In the genomic region with DNA sequence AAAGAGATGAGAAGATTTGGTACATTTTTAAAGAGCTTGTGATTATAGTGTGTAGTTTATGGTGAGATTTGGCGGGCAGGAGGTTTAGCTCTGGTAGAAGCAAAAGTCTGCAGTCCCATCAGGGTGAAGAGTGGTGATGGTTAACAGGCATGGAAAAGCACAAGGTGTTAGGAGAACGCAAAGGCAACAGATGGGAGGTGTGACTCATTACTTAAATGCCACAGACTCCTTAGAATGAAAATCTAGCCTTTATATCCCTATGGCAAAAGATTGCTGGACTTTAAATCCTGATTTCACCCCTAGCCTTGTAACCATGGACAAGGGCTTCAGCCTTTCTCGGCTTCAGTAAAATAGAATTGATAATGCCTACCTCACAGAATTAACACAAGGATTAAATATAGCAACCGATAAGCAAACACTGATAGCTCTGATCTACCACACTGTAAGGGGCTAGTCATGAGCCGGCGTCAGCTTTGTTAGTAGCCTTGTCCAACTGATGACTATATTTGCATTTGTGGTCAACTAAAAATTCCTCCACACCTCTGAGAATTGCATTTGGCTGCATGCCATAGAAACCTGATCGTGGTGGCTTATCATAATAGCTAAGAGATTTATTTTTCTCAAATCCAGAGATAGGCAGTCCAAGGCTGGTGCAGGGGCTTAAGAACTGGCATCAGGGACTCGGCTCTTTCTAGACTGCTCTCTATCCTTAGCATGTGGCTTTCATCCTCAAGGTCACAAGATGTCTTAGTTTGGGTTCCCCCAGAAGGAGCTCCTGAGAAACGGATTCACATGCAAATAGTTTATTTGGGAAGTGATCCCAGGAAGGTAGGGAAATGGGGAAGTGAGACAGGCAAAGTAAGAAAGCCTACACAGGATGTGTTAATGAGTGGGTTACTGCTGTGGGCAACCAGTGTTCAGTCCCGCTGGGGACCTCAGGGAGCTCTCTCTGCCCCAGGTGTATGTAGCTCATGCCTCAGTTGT, we compare ENCODE assay signal across 8 cellular contexts. TPM values are rescaled to one million over a fixed set of nuclear protein-coding genes. Genes with fewer than 3 reads are reported as not detected.
DNase-seq lines count a peak whose midpoint lies in the region; ATAC-seq and TF ChIP-seq lines count a peak whose summit lies in the region.

No MANE protein-coding gene starts in this region.

- TF ChIP-seq POLR2A in Peyer's patch (IDR thresholded peaks at IDR 0.05) (no peak), sigmoid colon (IDR thresholded peaks at IDR 0.05) (no peak)

- H3K9me2 ChIP-seq in SK-N-SH, result no peaks in the 10 kb centered on the region

- H3K4me2 ChIP-seq in SK-N-SH, result no peak overlapping the region

- CTCF ChIA-PET in SK-N-SH (lab: Yijun Ruan, JAX), result interaction anchor here (0.6 to 4.6 kb wide), 6 partner anchors 14 to 367 kb away, joined by 3 to 29 read pairs (median 4); no protein-coding TSS in a partner anchor

- TF ChIP-seq CTCF in choroid plexus epithelial cell (conservative IDR thresholded peaks at IDR 0.05; ENCODE audit: low read depth, low read length) (no peak), SK-N-SH (IDR thresholded peaks at IDR 0.05) (no peak), Peyer's patch (IDR thresholded peaks at IDR 0.05) (no peak), sigmoid colon (IDR thresholded peaks at IDR 0.05) (no peak)

- H3K4me1 ChIP-seq in SK-N-SH (ENCODE audit: control insufficient read depth in 1 of 2, insufficient read depth in 2 of 2, low read depth in 1 of 2, low read length in 1 of 2), result no peaks in the 10 kb centered on the region; a peak in 1 of 4 replicates
- peaks cover 0 to 15% (median 0%) of the 10 kb centered on the region in 4 donors for H3K4me1 ChIP-seq in Peyer's patch
- H3K4me1 ChIP-seq in sigmoid colon, result peaks cover 0 to 7% (median 0%) of the 10 kb centered on the region in 4 donors

- H3K4me3 ChIP-seq in choroid plexus epithelial cell (ENCODE audit: low read depth, low read length), result no peak overlapping the region
- no peak overlapping the region for H3K4me3 ChIP-seq in SK-N-SH (ENCODE audit: low read depth in 2 of 2, low read length in 1 of 2)
- no peak overlapping the region for H3K4me3 ChIP-seq in Peyer's patch
- H3K4me3 ChIP-seq in sigmoid colon, result no peak overlapping the region

- H3K9ac ChIP-seq in SK-N-SH, result no peak overlapping the region

- DNase-seq in LHCN-M2 (ENCODE audit: low read depth) (peak; percentile 80), choroid plexus epithelial cell (ENCODE audit: low read depth) (peak; percentile 76), SK-N-SH (no peak), Peyer's patch (no peak), SIG-M5 treated with dmso at 0.1 percent for 504 hours (lab: John Stamatoyannopoulos, UW; ENCODE audit: unreplicated experiment) (no peak), sigmoid colon (no peak)

- no peak for TF ChIP-seq RAD21 in SK-N-SH (IDR thresholded peaks at IDR 0.05; ENCODE audit: low read length)

- H3K36me3 ChIP-seq in SK-N-SH (replicated peaks in 1 of 2; ENCODE audit: control insufficient read depth in 1 of 2, insufficient read depth in 2 of 2, low read length in 1 of 2) (peaks cover 16 to 21% of the 10 kb centered on the region in 2 experiments), Peyer's patch (peaks cover 0 to 13% (median 0%) of the 10 kb centered on the region in 3 donors), sigmoid colon (peaks cover 0 to 22% (median 6%) of the 10 kb centered on the region in 4 donors)

- H3F3A ChIP-seq in SK-N-SH (replicated peaks; ENCODE audit: insufficient read depth), result no peaks in the 10 kb centered on the region

- no peak overlapping the region for H2AFZ ChIP-seq in SK-N-SH (ENCODE audit: low read depth)

- H3K27ac ChIP-seq in SK-N-SH (ENCODE audit: low read depth in 2 of 2, low read length in 1 of 2), result no peak overlapping the region
- peak overlapping the region in 1 of 4 donors; percentile 13 for H3K27ac ChIP-seq in Peyer's patch
- no peak overlapping the region for H3K27ac ChIP-seq in sigmoid colon

- POLR2A ChIA-PET in SK-N-SH (lab: Yijun Ruan, JAX), result no interaction called here

- H4K20me1 ChIP-seq in SK-N-SH (ENCODE audit: insufficient read depth), result no peaks in the 10 kb centered on the region

- peaks cover 3% of the 10 kb centered on the region; the same call in 1 of the 2 replicates for H3K79me2 ChIP-seq in SK-N-SH (ENCODE audit: insufficient read depth)

- intact Hi-C loops in sigmoid colon (cut with DNase I), result no loop called here

- ATAC-seq in GM18499 (IDR thresholded peaks at IDR 0.05; ENCODE audit: insufficient read depth, unreplicated experiment) (peak; percentile 45), GM21576 (IDR thresholded peaks at IDR 0.05; ENCODE audit: unreplicated experiment) (peak; percentile 49)

- WGBS in SK-N-SH (ENCODE audit: low lambda C conversion rate), result 94% methylated on average over 10 of the region's 10 CpGs
- 62 to 71% methylated on average over 10 of the region's 10 CpGs for WGBS in sigmoid colon, 2 donors

- H3K9me3 ChIP-seq in SK-N-SH, result no peaks in the 10 kb centered on the region
- H3K9me3 ChIP-seq in Peyer's patch, result no peaks in the 10 kb centered on the region
- no peaks in the 10 kb centered on the region for H3K9me3 ChIP-seq in sigmoid colon

- no peak for TF ChIP-seq EP300 in SK-N-SH (IDR thresholded peaks at IDR 0.05; ENCODE audit: borderline replicate concordance in 1 of 2, low read depth in 1 of 2, low read length in 1 of 2)
- no peak for TF ChIP-seq EP300 in sigmoid colon (IDR thresholded peaks at IDR 0.05)

- H3K27me3 ChIP-seq in SK-N-SH (ENCODE audit: insufficient read depth) (no peaks in the 10 kb centered on the region), Peyer's patch (no peaks in the 10 kb centered on the region), sigmoid colon (no peaks in the 10 kb centered on the region)

TF ChIP-seq in SK-N-SH, 30 proteins besides CTCF, POLR2A, EP300 and RAD21 (continues in another document):
- TF ChIP-seq GABPA (IDR thresholded peaks at IDR 0.05; ENCODE audit: low read depth), result no peak
- TF ChIP-seq, protein P1, sequence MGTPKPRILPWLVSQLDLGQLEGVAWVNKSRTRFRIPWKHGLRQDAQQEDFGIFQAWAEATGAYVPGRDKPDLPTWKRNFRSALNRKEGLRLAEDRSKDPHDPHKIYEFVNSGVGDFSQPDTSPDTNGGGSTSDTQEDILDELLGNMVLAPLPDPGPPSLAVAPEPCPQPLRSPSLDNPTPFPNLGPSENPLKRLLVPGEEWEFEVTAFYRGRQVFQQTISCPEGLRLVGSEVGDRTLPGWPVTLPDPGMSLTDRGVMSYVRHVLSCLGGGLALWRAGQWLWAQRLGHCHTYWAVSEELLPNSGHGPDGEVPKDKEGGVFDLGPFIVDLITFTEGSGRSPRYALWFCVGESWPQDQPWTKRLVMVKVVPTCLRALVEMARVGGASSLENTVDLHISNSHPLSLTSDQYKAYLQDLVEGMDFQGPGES (IDR thresholded peaks at IDR 0.05; ENCODE audit: low read depth, low read length), result no peak
- TF ChIP-seq RFX5 (IDR thresholded peaks at IDR 0.05; ENCODE audit: low read length), result no peak
- no peak for TF ChIP-seq FOXJ3 (CRISPR knock-in tag; IDR thresholded peaks at IDR 0.05)
- TF ChIP-seq, protein P2, sequence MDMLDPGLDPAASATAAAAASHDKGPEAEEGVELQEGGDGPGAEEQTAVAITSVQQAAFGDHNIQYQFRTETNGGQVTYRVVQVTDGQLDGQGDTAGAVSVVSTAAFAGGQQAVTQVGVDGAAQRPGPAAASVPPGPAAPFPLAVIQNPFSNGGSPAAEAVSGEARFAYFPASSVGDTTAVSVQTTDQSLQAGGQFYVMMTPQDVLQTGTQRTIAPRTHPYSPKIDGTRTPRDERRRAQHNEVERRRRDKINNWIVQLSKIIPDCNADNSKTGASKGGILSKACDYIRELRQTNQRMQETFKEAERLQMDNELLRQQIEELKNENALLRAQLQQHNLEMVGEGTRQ (IDR thresholded peaks at IDR 0.05; ENCODE audit: borderline replicate concordance, low read depth, low read length), result no peak
- no peak for TF ChIP-seq FOXM1 (IDR thresholded peaks at IDR 0.05; ENCODE audit: low read depth)
- no peak for TF ChIP-seq ELF1 (IDR thresholded peaks at IDR 0.05)
- no peak for TF ChIP-seq FOSL2 (IDR thresholded peaks at IDR 0.05; ENCODE audit: borderline replicate concordance, low read depth)

RNA-seq across cellular contexts. Expression of a gene that starts 19.6 kb away (rescaled TPM):
- 44.7 and 45.1 TPM in 2 replicates for total RNA-seq in LHCN-M2 (2014; rRNA removed)
- 11.7 TPM for polyA plus RNA-seq in LHCN-M2 (2012)
- polyA plus RNA-seq in SK-N-SH (2012; rRNA removed), result 16.0 and 23.3 TPM in 2 replicates
- 22.7 and 25.0 TPM in 2 replicates for polyA plus RNA-seq in SK-N-SH (2012; cell fraction: cytosol; rRNA removed)
- 5.3 and 14.4 TPM in 2 replicates for polyA plus RNA-seq in SK-N-SH (2012; cell fraction: nucleus; rRNA removed)
- total RNA-seq in Peyer's patch, result 10 to 100 TPM; 19.8 to 58.7 (median 35.9) TPM
- 10 to 100 TPM; 25.7 to 34.6 (median 29.8) TPM for total RNA-seq in sigmoid colon
- 10 to 100 TPM in 1 of 3 donors, 1 to 10 TPM in 2; 2.4 to 12.1 (median 2.8) TPM for polyA plus RNA-seq in sigmoid colon

RNA-seq across cellular contexts. Expression of a gene that starts 19.6 kb away (rescaled TPM):
- total RNA-seq in LHCN-M2 (2014; rRNA removed) (31.3 and 41.4 TPM in 2 replicates), Peyer's patch (10 to 100 TPM; 10.2 to 39.3 (median 16.3) TPM), sigmoid colon (10 to 100 TPM; 14.3 to 41.0 (median 24.7) TPM)
- 13.6 TPM for polyA plus RNA-seq in LHCN-M2 (2012)
- polyA plus RNA-seq in SK-N-SH (2012; rRNA removed) (9.0 and 11.9 TPM in 2 replicates), sigmoid colon (10 to 100 TPM in 1 of 3 donors, 1 to 10 TPM in 2; 4.9 to 12.2 (median 7.2) TPM)
- polyA plus RNA-seq in SK-N-SH (2012; cell fraction: cytosol; rRNA removed), result 12.0 and 12.6 TPM in 2 replicates
- polyA plus RNA-seq in SK-N-SH (2012; cell fraction: nucleus; rRNA removed), result 6.8 and 12.7 TPM in 2 replicates

Comparison
In these comparisons a context has a peak if more than half of its experiments do, and no peak if none do; other contexts are left out.
1. DNase-seq: peak in LHCN-M2 (single experiment) and choroid plexus epithelial cell (single experiment); none in SK-N-SH (single experiment), Peyer's patch (0 of 3), SIG-M5 treated with dmso at 0.1 percent for 504 hours (single experiment) and sigmoid colon (single experiment).